Comparison of ENCODE assay signal across 9 cellular contexts in the genomic region with DNA sequence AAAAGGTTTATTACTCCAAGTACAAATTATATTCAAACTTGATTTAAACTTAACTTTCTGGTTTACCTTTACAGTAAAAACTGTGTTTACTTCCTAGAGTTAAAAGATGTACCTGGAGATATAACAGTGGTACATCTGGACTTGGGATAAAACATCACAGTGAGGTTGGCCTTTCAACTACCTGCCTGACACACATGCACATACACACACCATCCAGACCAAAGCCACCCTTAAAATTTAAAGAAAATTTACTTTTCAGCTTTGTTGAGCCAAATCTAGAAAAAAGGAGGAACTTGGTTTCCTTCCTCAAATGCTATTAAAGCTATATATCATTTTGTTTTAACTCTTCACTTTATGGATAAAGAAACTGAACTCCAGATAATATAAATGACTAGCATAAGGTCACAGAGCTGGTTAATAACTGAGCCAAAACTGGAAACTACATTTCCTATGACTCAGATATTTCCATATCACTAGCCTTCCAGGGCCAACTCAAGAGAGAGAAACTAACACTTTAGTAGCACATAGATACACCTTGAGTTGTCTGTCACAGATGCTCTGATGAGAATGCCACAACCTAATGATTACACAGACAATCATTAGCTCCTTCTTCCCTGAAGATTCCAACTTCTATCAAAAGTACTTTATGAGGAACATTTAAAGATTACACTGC. TPM values are rescaled to one million over a fixed set of nuclear protein-coding genes. Genes with fewer than 3 reads are reported as not detected.
DNase-seq lines count a peak whose midpoint lies in the region; ATAC-seq, FAIRE-seq and TF ChIP-seq lines count a peak whose summit lies in the region.
"Had no signal": no experiment of that assay in that cellular context is flagged by ENCODE, and none has a peak within 500 bp of the region (broad histone marks: within the 10 kb centered on the region; RNA-seq: fewer than 3 reads in every experiment).

No MANE protein-coding gene starts in this region.

- FAIRE-seq in GM18507 (lab: Jason Lieb, UNC) = peak; percentile 90

- H3K36me3 ChIP-seq in right atrium auricular region (no peaks in the 10 kb centered on the region), ascending aorta (no peaks in the 10 kb centered on the region)

- peak; percentile 32 for DNase-seq in GM18507 (ENCODE audit: extremely low spot score, insufficient read length, low read depth)
- peak; percentile 37 for DNase-seq in KBM-7
- DNase-seq in fibroblast of pulmonary artery (ENCODE audit: low read depth) = peak; percentile 48
- no peak for DNase-seq in right atrium auricular region (ENCODE audit: low spot score)
- no peak for DNase-seq in ascending aorta (ENCODE audit: low spot score in 2 of 2)
- DNase-seq in NCI-H187 (lab: John Stamatoyannopoulos, UW) = no peak
- DNase-seq in SIG-M5 treated with dmso at 0.1 percent for 504 hours (lab: John Stamatoyannopoulos, UW; ENCODE audit: unreplicated experiment) = no peak

- no peak overlapping the region for H3K4me3 ChIP-seq in fibroblast of pulmonary artery (replicated peaks; ENCODE audit: low read depth, low read length)
- H3K4me3 ChIP-seq in right atrium auricular region = no peak overlapping the region
- no peak overlapping the region for H3K4me3 ChIP-seq in ascending aorta
- H3K4me3 ChIP-seq: GM23338 had no signal

- H3K27me3 ChIP-seq in right atrium auricular region = no peaks in the 10 kb centered on the region
- H3K27me3 ChIP-seq in ascending aorta = no peaks in the 10 kb centered on the region

- H3K27ac ChIP-seq in right atrium auricular region (no peak overlapping the region), ascending aorta (no peak overlapping the region)

- TF ChIP-seq CTCF in fibroblast of pulmonary artery (IDR thresholded peaks at IDR 0.05; ENCODE audit: low read length, missing control alignments) = no peak
- no peak for TF ChIP-seq CTCF in right atrium auricular region (IDR thresholded peaks at IDR 0.05)
- no peak for TF ChIP-seq CTCF in ascending aorta (IDR thresholded peaks at IDR 0.05)

- in situ Hi-C loops in KBM-7 (cut with MboI; ENCODE audit: low pct_unique_long_range_greater_than_20kb, low sequenced_read_pairs) = no loop called here

- ATAC-seq in GM21786 (IDR thresholded peaks at IDR 0.05; ENCODE audit: unreplicated experiment) = peak; percentile 98
- ATAC-seq: GM23338 had no signal

- peaks cover 0 to 5% of the 10 kb centered on the region in 2 donors for H3K4me1 ChIP-seq in right atrium auricular region
- H3K4me1 ChIP-seq in ascending aorta = no peaks in the 10 kb centered on the region

- H3K9me3 ChIP-seq in right atrium auricular region (peaks cover 0 to 6% of the 10 kb centered on the region in 2 donors), ascending aorta (peaks cover 0 to 24% of the 10 kb centered on the region in 2 donors)

- intact Hi-C loops in ascending aorta (cut with DNase I) = no loop called here

RNA-seq across cellular contexts. Expression of a gene that starts 40.8 kb away (rescaled TPM):
- 10 to 100 TPM in 1 of 2 donors, 1 to 10 TPM in 1; 9.1 to 10.4 TPM for total RNA-seq in right atrium auricular region
- 4.9 TPM for total RNA-seq in ascending aorta

RNA-seq across cellular contexts. Expression of a gene that starts 41.2 kb away (rescaled TPM):
- total RNA-seq in right atrium auricular region (10 to 100 TPM; 14.6 to 18.4 TPM), ascending aorta (8.5 TPM)

Comparison
In these comparisons a context has a peak if more than half of its experiments do, and no peak if none do; other contexts are left out.
1. DNase-seq: peak in GM18507 (single experiment), KBM-7 (single experiment) and fibroblast of pulmonary artery (single experiment); none in right atrium auricular region (single experiment), ascending aorta (0 of 2), NCI-H187 (0 of 2) and SIG-M5 treated with dmso at 0.1 percent for 504 hours (single experiment).